ENCODE assay signal across 1 cellular context in genomic region chr11:101914737-101915426, GRCh38.
TF ChIP-seq lines count a peak whose summit lies in the region.

A gene with protein sequence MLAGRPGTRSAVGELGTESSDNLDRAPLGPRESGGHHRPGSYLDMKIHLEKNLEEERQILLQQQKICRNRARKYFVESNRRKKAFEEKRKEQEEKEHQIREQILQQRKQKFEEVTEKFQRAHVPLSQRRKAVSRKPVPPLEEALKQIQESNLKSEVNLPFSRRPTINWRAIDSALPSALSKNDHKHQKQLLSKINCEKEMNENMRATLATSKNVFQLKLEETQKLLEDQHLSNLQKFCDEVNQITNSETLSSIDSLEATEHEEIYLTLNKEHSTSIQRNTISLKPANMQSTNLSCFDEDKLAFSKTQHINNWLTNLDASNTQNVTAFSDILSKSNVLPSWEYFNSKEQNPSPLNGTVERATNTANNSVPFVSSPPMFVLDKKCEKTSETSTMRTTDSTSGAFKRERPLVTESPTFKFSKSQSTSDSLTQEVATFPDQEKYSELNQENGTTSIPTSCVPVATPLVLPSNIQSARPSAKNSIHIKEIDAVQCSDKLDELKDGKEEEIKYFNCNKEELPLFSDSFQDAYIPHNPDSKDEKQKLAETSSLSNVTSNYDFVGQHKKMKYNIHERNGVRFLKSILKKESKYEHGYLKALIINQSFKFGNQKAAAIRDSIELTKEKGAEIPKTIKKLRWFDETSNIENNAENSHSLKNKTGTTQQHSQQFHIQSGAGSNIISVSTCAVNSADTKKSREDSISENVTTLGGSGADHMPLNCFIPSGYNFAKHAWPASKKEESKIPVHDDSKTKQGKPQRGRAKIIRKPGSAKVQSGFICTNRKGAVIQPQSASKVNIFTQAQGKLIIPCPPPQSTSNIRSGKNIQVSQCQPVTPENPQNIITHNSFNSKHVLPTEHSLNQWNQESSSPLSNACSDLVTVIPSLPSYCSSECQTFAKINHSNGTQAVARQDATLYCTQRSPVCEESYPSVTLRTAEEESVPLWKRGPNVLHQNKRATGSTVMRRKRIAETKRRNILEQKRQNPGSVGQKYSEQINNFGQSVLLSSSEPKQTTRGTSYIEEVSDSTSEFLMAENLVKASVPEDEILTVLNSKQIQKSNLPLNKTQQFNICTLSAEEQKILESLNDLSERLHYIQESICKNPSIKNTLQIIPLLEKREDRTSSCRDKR (plus strand): TSS chr11:101915010. CDS start chr11:101915285, 275 bp downstream.

TF ChIP-seq in K562, 482 proteins besides CTCF, POLR2A, EP300 and RAD21 (continued from another document and continues in another):
- TF ChIP-seq, protein P1, sequence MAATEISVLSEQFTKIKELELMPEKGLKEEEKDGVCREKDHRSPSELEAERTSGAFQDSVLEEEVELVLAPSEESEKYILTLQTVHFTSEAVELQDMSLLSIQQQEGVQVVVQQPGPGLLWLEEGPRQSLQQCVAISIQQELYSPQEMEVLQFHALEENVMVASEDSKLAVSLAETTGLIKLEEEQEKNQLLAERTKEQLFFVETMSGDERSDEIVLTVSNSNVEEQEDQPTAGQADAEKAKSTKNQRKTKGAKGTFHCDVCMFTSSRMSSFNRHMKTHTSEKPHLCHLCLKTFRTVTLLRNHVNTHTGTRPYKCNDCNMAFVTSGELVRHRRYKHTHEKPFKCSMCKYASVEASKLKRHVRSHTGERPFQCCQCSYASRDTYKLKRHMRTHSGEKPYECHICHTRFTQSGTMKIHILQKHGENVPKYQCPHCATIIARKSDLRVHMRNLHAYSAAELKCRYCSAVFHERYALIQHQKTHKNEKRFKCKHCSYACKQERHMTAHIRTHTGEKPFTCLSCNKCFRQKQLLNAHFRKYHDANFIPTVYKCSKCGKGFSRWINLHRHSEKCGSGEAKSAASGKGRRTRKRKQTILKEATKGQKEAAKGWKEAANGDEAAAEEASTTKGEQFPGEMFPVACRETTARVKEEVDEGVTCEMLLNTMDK (IDR thresholded peaks at IDR 0.05; ENCODE audit: borderline replicate concordance, insufficient read depth, low read depth, low read length, poor library complexity, severe bottlenecking): peak; percentile 41
- no peak for TF ChIP-seq THRA (IDR thresholded peaks at IDR 0.05)
- peak; percentile 89 for TF ChIP-seq RFX1 (IDR thresholded peaks at IDR 0.05)
- no peak for TF ChIP-seq NFRKB (IDR thresholded peaks at IDR 0.05; ENCODE audit: low read depth)
- no peak for TF ChIP-seq ZNF644 (tag; IDR thresholded peaks at IDR 0.05; ENCODE audit: low read depth)
- no peak for TF ChIP-seq NR4A1 (CRISPR knock-in tag; IDR thresholded peaks at IDR 0.05)
- no peak for TF ChIP-seq NR4A1 (tag; IDR thresholded peaks at IDR 0.05)
- TF ChIP-seq, protein P2, sequence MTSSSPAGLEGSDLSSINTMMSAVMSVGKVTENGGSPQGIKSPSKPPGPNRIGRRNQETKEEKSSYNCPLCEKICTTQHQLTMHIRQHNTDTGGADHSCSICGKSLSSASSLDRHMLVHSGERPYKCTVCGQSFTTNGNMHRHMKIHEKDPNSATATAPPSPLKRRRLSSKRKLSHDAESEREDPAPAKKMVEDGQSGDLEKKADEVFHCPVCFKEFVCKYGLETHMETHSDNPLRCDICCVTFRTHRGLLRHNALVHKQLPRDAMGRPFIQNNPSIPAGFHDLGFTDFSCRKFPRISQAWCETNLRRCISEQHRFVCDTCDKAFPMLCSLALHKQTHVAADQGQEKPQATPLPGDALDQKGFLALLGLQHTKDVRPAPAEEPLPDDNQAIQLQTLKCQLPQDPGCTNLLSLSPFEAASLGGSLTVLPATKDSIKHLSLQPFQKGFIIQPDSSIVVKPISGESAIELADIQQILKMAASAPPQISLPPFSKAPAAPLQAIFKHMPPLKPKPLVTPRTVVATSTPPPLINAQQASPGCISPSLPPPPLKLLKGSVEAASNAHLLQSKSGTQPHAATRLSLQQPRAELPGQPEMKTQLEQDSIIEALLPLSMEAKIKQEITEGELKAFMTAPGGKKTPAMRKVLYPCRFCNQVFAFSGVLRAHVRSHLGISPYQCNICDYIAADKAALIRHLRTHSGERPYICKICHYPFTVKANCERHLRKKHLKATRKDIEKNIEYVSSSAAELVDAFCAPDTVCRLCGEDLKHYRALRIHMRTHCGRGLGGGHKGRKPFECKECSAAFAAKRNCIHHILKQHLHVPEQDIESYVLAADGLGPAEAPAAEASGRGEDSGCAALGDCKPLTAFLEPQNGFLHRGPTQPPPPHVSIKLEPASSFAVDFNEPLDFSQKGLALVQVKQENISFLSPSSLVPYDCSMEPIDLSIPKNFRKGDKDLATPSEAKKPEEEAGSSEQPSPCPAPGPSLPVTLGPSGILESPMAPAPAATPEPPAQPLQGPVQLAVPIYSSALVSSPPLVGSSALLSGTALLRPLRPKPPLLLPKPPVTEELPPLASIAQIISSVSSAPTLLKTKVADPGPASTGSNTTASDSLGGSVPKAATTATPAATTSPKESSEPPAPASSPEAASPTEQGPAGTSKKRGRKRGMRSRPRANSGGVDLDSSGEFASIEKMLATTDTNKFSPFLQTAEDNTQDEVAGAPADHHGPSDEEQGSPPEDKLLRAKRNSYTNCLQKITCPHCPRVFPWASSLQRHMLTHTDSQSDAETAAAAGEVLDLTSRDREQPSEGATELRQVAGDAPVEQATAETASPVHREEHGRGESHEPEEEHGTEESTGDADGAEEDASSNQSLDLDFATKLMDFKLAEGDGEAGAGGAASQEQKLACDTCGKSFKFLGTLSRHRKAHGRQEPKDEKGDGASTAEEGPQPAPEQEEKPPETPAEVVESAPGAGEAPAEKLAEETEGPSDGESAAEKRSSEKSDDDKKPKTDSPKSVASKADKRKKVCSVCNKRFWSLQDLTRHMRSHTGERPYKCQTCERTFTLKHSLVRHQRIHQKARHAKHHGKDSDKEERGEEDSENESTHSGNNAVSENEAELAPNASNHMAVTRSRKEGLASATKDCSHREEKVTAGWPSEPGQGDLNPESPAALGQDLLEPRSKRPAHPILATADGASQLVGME (CRISPR knock-in tag; IDR thresholded peaks at IDR 0.05): peak; percentile 9; the same call in 1 of the 2 replicates
- TF ChIP-seq NR0B1 (IDR thresholded peaks at IDR 0.05; ENCODE audit: partially characterized antibody): no peak
- TF ChIP-seq, protein P3, sequence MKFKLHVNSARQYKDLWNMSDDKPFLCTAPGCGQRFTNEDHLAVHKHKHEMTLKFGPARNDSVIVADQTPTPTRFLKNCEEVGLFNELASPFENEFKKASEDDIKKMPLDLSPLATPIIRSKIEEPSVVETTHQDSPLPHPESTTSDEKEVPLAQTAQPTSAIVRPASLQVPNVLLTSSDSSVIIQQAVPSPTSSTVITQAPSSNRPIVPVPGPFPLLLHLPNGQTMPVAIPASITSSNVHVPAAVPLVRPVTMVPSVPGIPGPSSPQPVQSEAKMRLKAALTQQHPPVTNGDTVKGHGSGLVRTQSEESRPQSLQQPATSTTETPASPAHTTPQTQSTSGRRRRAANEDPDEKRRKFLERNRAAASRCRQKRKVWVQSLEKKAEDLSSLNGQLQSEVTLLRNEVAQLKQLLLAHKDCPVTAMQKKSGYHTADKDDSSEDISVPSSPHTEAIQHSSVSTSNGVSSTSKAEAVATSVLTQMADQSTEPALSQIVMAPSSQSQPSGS (CRISPR knock-in tag; IDR thresholded peaks at IDR 0.05): no peak
- TF ChIP-seq, protein P4, sequence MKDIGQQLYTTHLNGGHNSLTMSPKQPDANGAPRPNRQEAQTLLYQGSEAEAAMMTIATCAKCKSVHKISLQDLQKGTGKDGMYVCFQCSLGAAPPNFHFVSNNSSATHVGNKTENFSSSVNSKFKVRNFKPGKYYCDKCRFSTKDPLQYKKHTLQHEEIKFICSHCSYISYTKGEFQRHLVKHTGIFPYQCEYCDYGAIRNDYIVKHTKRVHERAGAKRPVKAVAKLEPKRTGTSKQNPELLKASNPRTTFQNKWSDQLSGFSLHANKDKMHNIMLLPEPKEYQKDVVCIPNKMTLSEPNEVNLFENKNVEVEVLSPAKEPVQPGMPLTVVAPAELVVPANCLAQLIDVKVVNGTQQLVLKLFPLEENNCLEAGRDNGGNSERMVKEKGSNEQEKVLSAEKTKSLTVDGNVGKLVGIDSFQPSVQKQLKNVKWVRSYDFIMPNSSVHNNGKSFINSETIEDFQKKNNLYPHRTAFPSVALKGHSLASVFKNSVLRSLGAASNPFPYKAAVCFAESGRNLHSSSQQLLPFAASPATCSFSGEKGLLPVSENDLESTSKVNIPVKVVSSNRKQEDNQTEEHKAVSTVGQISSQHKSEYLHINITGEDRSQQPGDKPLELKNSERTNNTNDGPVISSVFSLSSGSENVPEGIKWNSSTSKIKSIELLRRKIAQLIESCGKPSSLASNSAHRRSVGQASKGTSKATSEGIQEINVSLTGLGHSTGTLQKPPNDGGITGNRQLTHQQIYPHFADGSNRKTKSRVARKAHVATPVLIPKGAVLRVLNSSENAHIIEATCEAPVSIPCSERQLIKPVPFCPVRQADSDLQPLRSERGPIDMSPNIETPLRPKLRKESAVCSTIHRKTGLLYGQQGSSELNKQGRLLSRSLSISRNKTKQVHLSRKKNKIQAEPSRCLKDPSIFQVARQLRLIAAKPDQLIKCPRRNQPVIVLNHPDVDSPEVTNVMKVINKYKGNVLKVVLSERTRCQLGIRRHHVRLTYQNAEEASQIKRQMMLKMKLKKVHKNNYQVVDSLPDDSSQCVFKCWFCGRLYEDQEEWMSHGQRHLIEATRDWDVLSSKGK (CRISPR knock-in tag; IDR thresholded peaks at IDR 0.05): no peak
- TF ChIP-seq ZNF316 (IDR thresholded peaks at IDR 0.05): peak; percentile 25; the same call in 1 of the 2 replicates
- peak; percentile 23 for TF ChIP-seq NFIC (IDR thresholded peaks at IDR 0.05)
- TF ChIP-seq ZNF830 (CRISPR knock-in tag; IDR thresholded peaks at IDR 0.05): no peak
- no peak for TF ChIP-seq POLR3A (IDR thresholded peaks at IDR 0.05; ENCODE audit: borderline replicate concordance, extremely low read depth, insufficient read depth, insufficient read length)
- TF ChIP-seq, protein P5, sequence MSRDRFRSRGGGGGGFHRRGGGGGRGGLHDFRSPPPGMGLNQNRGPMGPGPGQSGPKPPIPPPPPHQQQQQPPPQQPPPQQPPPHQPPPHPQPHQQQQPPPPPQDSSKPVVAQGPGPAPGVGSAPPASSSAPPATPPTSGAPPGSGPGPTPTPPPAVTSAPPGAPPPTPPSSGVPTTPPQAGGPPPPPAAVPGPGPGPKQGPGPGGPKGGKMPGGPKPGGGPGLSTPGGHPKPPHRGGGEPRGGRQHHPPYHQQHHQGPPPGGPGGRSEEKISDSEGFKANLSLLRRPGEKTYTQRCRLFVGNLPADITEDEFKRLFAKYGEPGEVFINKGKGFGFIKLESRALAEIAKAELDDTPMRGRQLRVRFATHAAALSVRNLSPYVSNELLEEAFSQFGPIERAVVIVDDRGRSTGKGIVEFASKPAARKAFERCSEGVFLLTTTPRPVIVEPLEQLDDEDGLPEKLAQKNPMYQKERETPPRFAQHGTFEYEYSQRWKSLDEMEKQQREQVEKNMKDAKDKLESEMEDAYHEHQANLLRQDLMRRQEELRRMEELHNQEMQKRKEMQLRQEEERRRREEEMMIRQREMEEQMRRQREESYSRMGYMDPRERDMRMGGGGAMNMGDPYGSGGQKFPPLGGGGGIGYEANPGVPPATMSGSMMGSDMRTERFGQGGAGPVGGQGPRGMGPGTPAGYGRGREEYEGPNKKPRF (IDR thresholded peaks at IDR 0.05; ENCODE audit: low read depth, low read length): no peak
- no peak for TF ChIP-seq STAT5A (IDR thresholded peaks at IDR 0.05; ENCODE audit: borderline replicate concordance, low read length)
- no peak for TF ChIP-seq E2F1 (CRISPR knock-in tag; IDR thresholded peaks at IDR 0.05)
- no peak for TF ChIP-seq TGIF2 (CRISPR knock-in tag; IDR thresholded peaks at IDR 0.05)
- TF ChIP-seq TBP (optimal IDR thresholded peaks at IDR 0.05; ENCODE audit: low read depth, low read length): no peak
- TF ChIP-seq ZNF75A (CRISPR knock-in tag; IDR thresholded peaks at IDR 0.05): no peak
- TF ChIP-seq POLR2AphosphoS5 (IDR thresholded peaks at IDR 0.05; ENCODE audit: control insufficient read depth, insufficient read depth, low read depth, low read length): no peak
- TF ChIP-seq PYGO2 (tag; IDR thresholded peaks at IDR 0.05): no peak
- TF ChIP-seq ZNF699 (CRISPR knock-in tag; IDR thresholded peaks at IDR 0.05; ENCODE audit: insufficient replicate concordance): no peak
- no peak for TF ChIP-seq ZNF780A (CRISPR knock-in tag; IDR thresholded peaks at IDR 0.05)
- TF ChIP-seq NFIX (CRISPR knock-in tag; IDR thresholded peaks at IDR 0.05; ENCODE audit: low read depth): no peak
- TF ChIP-seq ZC3H11A (IDR thresholded peaks at IDR 0.05; ENCODE audit: low read depth, low read length): no peak
- no peak for TF ChIP-seq HMG20A (CRISPR knock-in tag; conservative IDR thresholded peaks at IDR 0.05)
- peak; percentile 62 to 87; a peak in 3 of 4 replicates for TF ChIP-seq MAZ (CRISPR knock-in tag; conservative IDR thresholded peaks at IDR 0.05 in 1 of 2, IDR thresholded peaks at IDR 0.05 in 1 of 2)
- no peak for TF ChIP-seq SMARCB1 (IDR thresholded peaks at IDR 0.05; ENCODE audit: insufficient read length, low read depth)
- no peak for TF ChIP-seq ZNF253 (CRISPR knock-in tag; conservative IDR thresholded peaks at IDR 0.05)
